In genomic region chr1:53694718-53695091, GRCh38 we compare ENCODE assay signal across 30 cellular contexts. TPM values are rescaled to one million over a fixed set of nuclear protein-coding genes. Genes with fewer than 3 reads are reported as not detected.
"Had no signal": no experiment of that assay in that cellular context is flagged by ENCODE, and none has a peak within 500 bp of the region (broad histone marks: within the 10 kb centered on the region; RNA-seq: fewer than 3 reads in every experiment).

No MANE protein-coding gene starts in this region.

- H3K27me3 ChIP-seq: neutrophil, ovary, right lobe of liver, thyroid gland, upper lobe of left lung, vagina had no signal

- H3K9me3 ChIP-seq: neutrophil, ovary, psoas muscle, right lobe of liver, sigmoid colon, stomach, thoracic aorta, thyroid gland, tibial nerve, upper lobe of left lung, vagina had no signal

- H3K9me3 Mint-ChIP-seq: natural killer cell treated with Interleukin-12 subunit alpha and Interleukin-12 subunit beta and Interleukin-15 and Interleukin-18, amount 100 ng/mL, for 72 hours; nephron progenitor cell; neural crest cell; stimulated activated effector memory CD8-positive, alpha-beta T cell treated with anti-CD3 and anti-CD28 coated beads, Interleukin-12 subunit alpha, Interleukin-12 subunit beta, amount 100 ng/mL, for 72 hours; stimulated activated naive B cell treated with anti-CD40 and anti-IgM and Interleukin-4, amounts not matched to agents 10 μg/mL and 1 μg/mL and 100 μg/mL, for 72 hours; stimulated activated naive CD8-positive, alpha-beta T cell treated with anti-CD3 and anti-CD28 coated beads, Interleukin-15, Interleukin-2, amounts not matched to agents 100 ng/mL and 50 ng/mL, for 24 hours had no signal

- ATAC-seq: natural killer cell treated with Interleukin-12 subunit alpha and Interleukin-12 subunit beta and Interleukin-15 and Interleukin-18, amount 100 ng/mL, for 72 hours; psoas muscle; right cardiac atrium; right lobe of liver; stimulated activated effector memory CD8-positive, alpha-beta T cell treated with anti-CD3 and anti-CD28 coated beads, Interleukin-12 subunit alpha, Interleukin-12 subunit beta, amount 100 ng/mL, for 72 hours; stimulated activated naive B cell treated with anti-CD40 and anti-IgM and Interleukin-4, amounts not matched to agents 10 μg/mL and 1 μg/mL and 100 μg/mL, for 72 hours had no signal

- H3K27ac Mint-ChIP-seq: natural killer cell treated with Interleukin-12 subunit alpha and Interleukin-12 subunit beta and Interleukin-15 and Interleukin-18, amount 100 ng/mL, for 72 hours; nephron progenitor cell; stimulated activated effector memory CD8-positive, alpha-beta T cell treated with anti-CD3 and anti-CD28 coated beads, Interleukin-12 subunit alpha, Interleukin-12 subunit beta, amount 100 ng/mL, for 72 hours; stimulated activated naive B cell treated with anti-CD40 and anti-IgM and Interleukin-4, amounts not matched to agents 10 μg/mL and 1 μg/mL and 100 μg/mL, for 72 hours; stimulated activated naive CD8-positive, alpha-beta T cell treated with anti-CD3 and anti-CD28 coated beads, Interleukin-15, Interleukin-2, amounts not matched to agents 100 ng/mL and 50 ng/mL, for 24 hours had no signal

- H3K36me3 Mint-ChIP-seq: natural killer cell treated with Interleukin-12 subunit alpha and Interleukin-12 subunit beta and Interleukin-15 and Interleukin-18, amount 100 ng/mL, for 72 hours; stimulated activated effector memory CD8-positive, alpha-beta T cell treated with anti-CD3 and anti-CD28 coated beads, Interleukin-12 subunit alpha, Interleukin-12 subunit beta, amount 100 ng/mL, for 72 hours; stimulated activated naive B cell treated with anti-CD40 and anti-IgM and Interleukin-4, amounts not matched to agents 10 μg/mL and 1 μg/mL and 100 μg/mL, for 72 hours had no signal

- H3K79me2 ChIP-seq: parathyroid adenoma had no signal

- H3K27me3 Mint-ChIP-seq: stimulated activated naive CD8-positive, alpha-beta T cell treated with anti-CD3 and anti-CD28 coated beads, Interleukin-15, Interleukin-2, amounts not matched to agents 100 ng/mL and 50 ng/mL, for 24 hours had no signal

- H3K9ac ChIP-seq: parathyroid adenoma had no signal

- H3K4me1 Mint-ChIP-seq: neural crest cell; stimulated activated effector memory CD8-positive, alpha-beta T cell treated with anti-CD3 and anti-CD28 coated beads, Interleukin-12 subunit alpha, Interleukin-12 subunit beta, amount 100 ng/mL, for 72 hours; stimulated activated naive B cell treated with anti-CD40 and anti-IgM and Interleukin-4, amounts not matched to agents 10 μg/mL and 1 μg/mL and 100 μg/mL, for 72 hours had no signal

- H3K27ac ChIP-seq: neutrophil, ovary, parathyroid adenoma, psoas muscle, right lobe of liver, sigmoid colon, stomach, thoracic aorta, thyroid gland, tibial nerve, upper lobe of left lung, vagina had no signal

- DNase-seq: nephron progenitor cell; nucleus accumbens; ovary; psoas muscle; right cardiac atrium; right lobe of liver; sigmoid colon; small intestine; stimulated activated CD4-positive, alpha-beta T cell treated with anti-CD3 and anti-CD28 coated beads, Interleukin-15, amount 100 ng/mL, for 24 hours; stimulated activated CD4-positive, alpha-beta T cell treated with anti-CD3 and anti-CD28 coated beads, Interleukin-2, amount 100 ng/mL, for 24 hours; stimulated activated CD4-positive, alpha-beta T cell treated with anti-CD3 and anti-CD28 coated beads, Interleukin-2, amount 100 ng/mL, for 48 hours; stimulated activated CD4-positive, alpha-beta T cell treated with anti-CD3 and anti-CD28 coated beads, Interleukin-4, amount 100 ng/mL, for 24 hours; stimulated activated naive B cell treated with anti-CD40 and anti-IgM and Interleukin-4, amounts not matched to agents 10 μg/mL and 1 μg/mL and 100 μg/mL, for 72 hours; stimulated activated naive CD4-positive, alpha-beta T cell treated with Interleukin-2 at 50 U/mL for 16 hours; stomach; thyroid gland; trophoblast cell; upper lobe of left lung had no signal

- H3K36me3 ChIP-seq: neutrophil, ovary, right lobe of liver, sigmoid colon, stomach, thoracic aorta, thyroid gland, tibial nerve, upper lobe of left lung, vagina had no signal

- H3K4me1 ChIP-seq: parathyroid adenoma, psoas muscle, right lobe of liver, sigmoid colon, stomach, upper lobe of left lung had no signal

- H3K4me3 Mint-ChIP-seq: natural killer cell treated with Interleukin-12 subunit alpha and Interleukin-12 subunit beta and Interleukin-15 and Interleukin-18, amount 100 ng/mL, for 72 hours; nephron progenitor cell; neural crest cell; stimulated activated effector memory CD8-positive, alpha-beta T cell treated with anti-CD3 and anti-CD28 coated beads, Interleukin-12 subunit alpha, Interleukin-12 subunit beta, amount 100 ng/mL, for 72 hours; stimulated activated naive B cell treated with anti-CD40 and anti-IgM and Interleukin-4, amounts not matched to agents 10 μg/mL and 1 μg/mL and 100 μg/mL, for 72 hours; stimulated activated naive CD8-positive, alpha-beta T cell treated with anti-CD3 and anti-CD28 coated beads, Interleukin-15, Interleukin-2, amounts not matched to agents 100 ng/mL and 50 ng/mL, for 24 hours had no signal

- H3K4me3 ChIP-seq: ovary, psoas muscle, right lobe of liver, sigmoid colon, stomach, thoracic aorta, thyroid gland, tibial nerve, upper lobe of left lung, vagina had no signal

RNA-seq across cellular contexts. Expression of gene GLIS1, which starts 44.3 kb away (rescaled TPM):
- total RNA-seq: natural killer cell treated with Interleukin-12 subunit alpha and Interleukin-12 subunit beta and Interleukin-15 and Interleukin-18, amount 100 ng/mL, for 72 hours; neural crest cell; progenitor cell of endocrine pancreas; right lobe of liver; skeletal muscle tissue; temporal lobe had no signal
